In genomic region chr7:8389898-8390642, GRCh38 we compare ENCODE assay signal across 11 cellular contexts. TPM values are rescaled to one million over a fixed set of nuclear protein-coding genes. Genes with fewer than 3 reads are reported as not detected.
DNase-seq lines count a peak whose midpoint lies in the region; ATAC-seq, FAIRE-seq and TF ChIP-seq lines count a peak whose summit lies in the region.
"Had no signal": no experiment of that assay in that cellular context is flagged by ENCODE, and none has a peak within 500 bp of the region (broad histone marks: within the 10 kb centered on the region; RNA-seq: fewer than 3 reads in every experiment).

No MANE protein-coding gene starts in this region.

- no peak overlapping the region for H3K4me3 ChIP-seq in trophoblast cell (ENCODE audit: low read depth, low read length)

- H3K36me3 Mint-ChIP-seq in activated naive CD4-positive, alpha-beta T cell treated with anti-CD3 and anti-CD28 coated beads for 36 hours (ENCODE audit: low read depth) = no peaks in the 10 kb centered on the region

- peaks cover 2% of the 10 kb centered on the region for H3K4me1 Mint-ChIP-seq in activated naive CD4-positive, alpha-beta T cell treated with anti-CD3 and anti-CD28 coated beads for 36 hours (ENCODE audit: low read depth)

- H2BK12ac ChIP-seq in trophoblast cell (ENCODE audit: low read length) = no peak overlapping the region

- H3K4me2 ChIP-seq in trophoblast cell (ENCODE audit: low read length) = peak overlapping the region; percentile 42

- DNase-seq in GM12892 (ENCODE audit: insufficient read length) = no peak
- peak; percentile 59 for DNase-seq in NCI-H2227 (lab: John Stamatoyannopoulos, UW; ENCODE audit: unreplicated experiment)
- DNase-seq in erythroblast (lab: John Stamatoyannopoulos, UW) = peak; percentile 4 to 13
- DNase-seq in trophoblast cell = peak; percentile 49 to 65
- no peak for DNase-seq in NCI-H2196 treated with DMSO at 0.1 percent for 48 hours (lab: John Stamatoyannopoulos, UW; ENCODE audit: unreplicated experiment)
- no peak for DNase-seq in activated naive CD4-positive, alpha-beta T cell treated with anti-CD3 and anti-CD28 coated beads for 36 hours
- no peak for DNase-seq in NCI-H2107 (lab: John Stamatoyannopoulos, UW)

- FAIRE-seq in GM12892 (lab: Jason Lieb, UNC) = peak; percentile 5
- FAIRE-seq: colon had no signal

- no peaks in the 10 kb centered on the region for H3K27me3 ChIP-seq in trophoblast cell (ENCODE audit: insufficient read depth, low read length)

- WGBS in trophoblast cell (ENCODE audit: extremely low coverage, insufficient coverage, insufficient read length) = no CpG with 5 or more reads among the region's 10 CpGs

- no peak overlapping the region for H4K8ac ChIP-seq in trophoblast cell (ENCODE audit: low read depth, low read length)

- H2BK5ac ChIP-seq in trophoblast cell (ENCODE audit: low read depth, low read length, poor library complexity) = no peak overlapping the region

- no peaks in the 10 kb centered on the region for H3K79me1 ChIP-seq in trophoblast cell (ENCODE audit: low read length)

- H2BK120ac ChIP-seq in trophoblast cell (ENCODE audit: insufficient read depth, low read length, poor library complexity) = no peak overlapping the region

- no peak for ATAC-seq in HG02763 (IDR thresholded peaks at IDR 0.05; ENCODE audit: unreplicated experiment)
- ATAC-seq: Panc1 had no signal

- H3K4me1 ChIP-seq in trophoblast cell (ENCODE audit: control insufficient read depth in 1 of 2, insufficient read depth in 2 of 2, low read length in 2 of 2) = no peaks in the 10 kb centered on the region

- H3K4me3 Mint-ChIP-seq in activated naive CD4-positive, alpha-beta T cell treated with anti-CD3 and anti-CD28 coated beads for 36 hours = no peak overlapping the region

- H3K27ac Mint-ChIP-seq in activated naive CD4-positive, alpha-beta T cell treated with anti-CD3 and anti-CD28 coated beads for 36 hours = no peak overlapping the region

- H3K36me3 ChIP-seq in trophoblast cell (ENCODE audit: control insufficient read depth in 1 of 2, insufficient read depth in 2 of 2, low read length in 2 of 2) = no peaks in the 10 kb centered on the region

- no peak overlapping the region for H2AK5ac ChIP-seq in trophoblast cell (ENCODE audit: low read length)

- intact Hi-C loops in activated naive CD4-positive, alpha-beta T cell treated with anti-CD3 and anti-CD28 coated beads for 36 hours (cut with micrococcal nuclease) = no loop called here

- H3K14ac ChIP-seq in trophoblast cell (ENCODE audit: low read length) = no peak overlapping the region

- H4K12ac ChIP-seq in trophoblast cell (ENCODE audit: low read depth, low read length) = no peak overlapping the region

- no peak overlapping the region for H2AFZ ChIP-seq in trophoblast cell (ENCODE audit: insufficient read depth, low read length, poor library complexity)

- no peak overlapping the region for H3K18ac ChIP-seq in trophoblast cell (ENCODE audit: low read length)

- H3K79me2 ChIP-seq in trophoblast cell (ENCODE audit: control insufficient read depth, insufficient read depth, low read length, poor library complexity) = no peaks in the 10 kb centered on the region

- H3K23ac ChIP-seq in trophoblast cell (ENCODE audit: low read length) = no peak overlapping the region

- peaks cover 30% of the 10 kb centered on the region for H3K27me3 Mint-ChIP-seq in activated naive CD4-positive, alpha-beta T cell treated with anti-CD3 and anti-CD28 coated beads for 36 hours (ENCODE audit: low read depth)

- no peak for TF ChIP-seq POLR2A in GM12892 (IDR thresholded peaks at IDR 0.05; ENCODE audit: low read depth, low read length)
- TF ChIP-seq POLR2A in erythroblast (IDR thresholded peaks at IDR 0.05; ENCODE audit: low read length) = no peak

- H4K91ac ChIP-seq in trophoblast cell (ENCODE audit: low read depth, low read length) = no peak overlapping the region

- H3K27ac ChIP-seq in trophoblast cell (ENCODE audit: low read depth, low read length) = no peak overlapping the region

- no peak overlapping the region for H3K4ac ChIP-seq in trophoblast cell (ENCODE audit: low read depth, low read length)

- H3K9me3 ChIP-seq in trophoblast cell (ENCODE audit: insufficient read depth, low read depth, low read length) = no peaks in the 10 kb centered on the region

- H3K9me3 Mint-ChIP-seq in activated naive CD4-positive, alpha-beta T cell treated with anti-CD3 and anti-CD28 coated beads for 36 hours = no peaks in the 10 kb centered on the region

- no peak overlapping the region for H3K9ac ChIP-seq in trophoblast cell (ENCODE audit: low read length)

- CTCF ChIA-PET in activated naive CD4-positive, alpha-beta T cell treated with anti-CD3 and anti-CD28 coated beads for 36 hours (lab: Charles Lee) = no interaction called here

RNA-seq across cellular contexts. Expression of gene NXPH1, which starts 43.3 kb away (rescaled TPM):
- polyA plus RNA-seq in GM12892 (2012; ENCODE audit: missing spikeins) = not detected
- polyA plus RNA-seq in trophoblast cell (2013) = not detected in 2 replicates
- not detected for total RNA-seq in activated naive CD4-positive, alpha-beta T cell treated with anti-CD3 and anti-CD28 coated beads for 36 hours
- total RNA-seq: liver had no signal
- polyA plus RNA-seq: liver had no signal

Comparison
In these comparisons a context has a peak if more than half of its experiments do, and no peak if none do; other contexts are left out.
1. DNase-seq: peak in NCI-H2227 (single experiment), erythroblast (2 of 2) and trophoblast cell (2 of 2); none in GM12892 (single experiment), NCI-H2196 treated with DMSO at 0.1 percent for 48 hours (single experiment), activated naive CD4-positive, alpha-beta T cell treated with anti-CD3 and anti-CD28 coated beads for 36 hours (single experiment) and NCI-H2107 (single experiment).